24 cellular contexts compared by ENCODE assay signal in genomic region chr5:90886381-90886780, GRCh38.
"Had no signal": no experiment of that assay in that cellular context is flagged by ENCODE, and none has a peak within 500 bp of the region (broad histone marks: within the 10 kb centered on the region; RNA-seq: fewer than 3 reads in every experiment).

No MANE protein-coding gene starts in this region.

- H3K9me3 ChIP-seq: heart right ventricle, lower lobe of right lung, ovary, psoas muscle, sigmoid colon, testis, tibial artery had no signal

- H3K4me1 ChIP-seq: lower lobe of right lung, psoas muscle, sigmoid colon, testis had no signal

- ATAC-seq: effector memory CD8-positive, alpha-beta T cell; heart right ventricle; left ventricle myocardium superior; lower lobe of right lung; natural killer cell; psoas muscle; right cardiac atrium; stimulated activated memory B cell treated with anti-CD40 and anti-IgM and Interleukin-4, amounts not matched to agents 10 μg/mL and 1 μg/mL and 100 μg/mL, for 72 hours; stimulated activated naive CD8-positive, alpha-beta T cell treated with anti-CD3 and anti-CD28 coated beads, Interleukin-15, Interleukin-2, amounts not matched to agents 100 U/mL and 50 U/mL, for 24 hours had no signal

- DNase-seq: cortex of kidney; effector memory CD8-positive, alpha-beta T cell; foreskin melanocyte; glutamatergic neuron; heart right ventricle; hippocampal formation; islet precursor cell; left ventricle myocardium superior; lower lobe of right lung; natural killer cell; occipital lobe; ovary; posterior cingulate gyrus; psoas muscle; right cardiac atrium; sigmoid colon; stimulated activated CD4-positive, alpha-beta T cell treated with anti-CD3 and anti-CD28 coated beads, Interleukin-2, amount 100 ng/mL, for 24 hours; stimulated activated CD4-positive, alpha-beta T cell treated with anti-CD3 and anti-CD28 coated beads, Interleukin-4, amount 100 ng/mL, for 4 hours; stimulated activated naive CD8-positive, alpha-beta T cell treated with anti-CD3 and anti-CD28 coated beads, Interleukin-15, Interleukin-2, amounts not matched to agents 100 U/mL and 50 U/mL, for 24 hours; substantia nigra; testis; tibial artery had no signal

- FAIRE-seq: endometrium had no signal

- H3K4me3 ChIP-seq: heart right ventricle, lower lobe of right lung, ovary, psoas muscle, sigmoid colon, testis, tibial artery had no signal

- H3K27ac ChIP-seq: heart right ventricle, lower lobe of right lung, ovary, psoas muscle, sigmoid colon, testis, tibial artery had no signal

- H3K36me3 ChIP-seq: heart right ventricle, lower lobe of right lung, ovary, sigmoid colon, tibial artery had no signal

- H3K27me3 ChIP-seq: heart right ventricle, ovary, sigmoid colon, testis, tibial artery had no signal
